ENCODE assay signal across 20 cellular contexts in genomic region chr16:13101828-13102227, GRCh38.
"Had no signal": no experiment of that assay in that cellular context is flagged by ENCODE, and none has a peak within 500 bp of the region (broad histone marks: within the 10 kb centered on the region; RNA-seq: fewer than 3 reads in every experiment).

No MANE protein-coding gene starts in this region.

- H3K4me3 Mint-ChIP-seq: immature natural killer cell, mesothelial cell of epicardium had no signal

- H3K27ac ChIP-seq: coronary artery, dorsolateral prefrontal cortex, foreskin keratinocyte, heart right ventricle, left lung, lower lobe of right lung had no signal

- H3K36me3 Mint-ChIP-seq: immature natural killer cell, mesothelial cell of epicardium had no signal

- H3K4me1 Mint-ChIP-seq: immature natural killer cell, mesothelial cell of epicardium had no signal

- H3K36me3 ChIP-seq: esophagus muscularis mucosa, heart right ventricle, left lung, lower lobe of right lung had no signal

- H3K4me1 ChIP-seq: esophagus muscularis mucosa, foreskin keratinocyte, heart right ventricle, left lung, lower lobe of right lung had no signal

- H3K27ac Mint-ChIP-seq: immature natural killer cell, mesothelial cell of epicardium had no signal

- H3K4me3 ChIP-seq: coronary artery, dorsolateral prefrontal cortex, esophagus muscularis mucosa, heart right ventricle, left lung, lower lobe of right lung, mucosa of descending colon had no signal

- DNase-seq: dermis blood vessel endothelial cell; dorsolateral prefrontal cortex; effector CD4-positive, alpha-beta T cell; effector memory CD4-positive, alpha-beta T cell; foreskin keratinocyte; glutamatergic neuron; head of caudate nucleus; heart right ventricle; hypothalamus; immature natural killer cell; islet precursor cell; left cardiac atrium; left lung; left ventricle myocardium superior; lower lobe of right lung; mesenchymal stem cell; mucosa of descending colon had no signal

- H3K9me3 ChIP-seq: lower lobe of right lung had no signal

- ATAC-seq: foreskin keratinocyte, heart right ventricle, left cardiac atrium, left lung, left ventricle myocardium superior, lower lobe of right lung, mucosa of descending colon had no signal

- H3K27me3 ChIP-seq: dorsolateral prefrontal cortex, esophagus muscularis mucosa, foreskin keratinocyte had no signal
